In the genomic region with DNA sequence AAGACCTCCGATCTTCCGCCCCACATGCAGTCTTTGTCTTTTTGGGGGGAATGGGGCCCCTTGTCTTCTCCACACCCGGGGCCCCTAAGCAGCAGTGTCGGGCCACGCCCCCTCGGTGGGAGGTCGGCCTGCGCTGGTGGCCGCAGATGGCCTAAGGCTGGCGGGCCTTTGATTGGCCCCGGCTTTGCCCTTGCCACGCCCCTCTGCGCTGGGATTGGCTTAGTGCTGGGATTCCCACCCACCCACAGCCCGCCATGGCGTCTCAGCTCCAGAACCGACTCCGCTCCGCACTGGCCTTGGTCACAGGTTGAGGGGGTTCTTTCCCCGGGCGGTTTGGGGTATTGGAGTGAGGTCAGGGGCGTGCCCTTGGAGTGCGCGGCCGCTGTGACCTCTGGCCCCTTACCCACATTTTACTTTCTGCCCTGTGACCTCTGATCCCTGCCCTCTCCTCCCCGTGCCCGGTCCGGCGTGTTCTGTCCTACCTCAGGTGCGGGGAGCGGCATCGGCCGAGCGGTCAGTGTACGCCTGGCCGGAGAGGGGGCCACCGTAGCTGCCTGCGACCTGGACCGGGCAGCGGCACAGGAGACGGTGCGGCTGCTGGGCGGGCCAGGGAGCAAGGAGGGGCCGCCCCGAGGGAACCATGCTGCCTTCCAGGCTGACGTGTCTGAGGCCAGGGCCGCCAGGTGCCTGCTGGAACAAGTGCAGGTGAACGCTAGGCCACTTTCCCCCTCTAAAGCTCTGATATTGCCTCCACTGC, we compare ENCODE assay signal across 1 cellular context.
TF ChIP-seq lines count a peak whose summit lies in the region.

TSS of gene HSD17B8 (plus strand) at position 241 of the 757 bp plus-strand sequence. CDS start at position 255, 14 bp downstream.

TF ChIP-seq in HepG2, 621 proteins besides CTCF, POLR2A, EP300 and RAD21 (continued from another document and continues in another):
- peak; percentile 90 for TF ChIP-seq ZNF761 (CRISPR knock-in tag; conservative IDR thresholded peaks at IDR 0.05)
- TF ChIP-seq CBX1 (IDR thresholded peaks at IDR 0.05; ENCODE audit: low read depth) = no peak
- TF ChIP-seq ZNF841 (CRISPR knock-in tag; IDR thresholded peaks at IDR 0.05; ENCODE audit: borderline replicate concordance) = no peak
- no peak for TF ChIP-seq ZNF382 (CRISPR knock-in tag; IDR thresholded peaks at IDR 0.05; ENCODE audit: borderline replicate concordance)
- TF ChIP-seq, protein P1, sequence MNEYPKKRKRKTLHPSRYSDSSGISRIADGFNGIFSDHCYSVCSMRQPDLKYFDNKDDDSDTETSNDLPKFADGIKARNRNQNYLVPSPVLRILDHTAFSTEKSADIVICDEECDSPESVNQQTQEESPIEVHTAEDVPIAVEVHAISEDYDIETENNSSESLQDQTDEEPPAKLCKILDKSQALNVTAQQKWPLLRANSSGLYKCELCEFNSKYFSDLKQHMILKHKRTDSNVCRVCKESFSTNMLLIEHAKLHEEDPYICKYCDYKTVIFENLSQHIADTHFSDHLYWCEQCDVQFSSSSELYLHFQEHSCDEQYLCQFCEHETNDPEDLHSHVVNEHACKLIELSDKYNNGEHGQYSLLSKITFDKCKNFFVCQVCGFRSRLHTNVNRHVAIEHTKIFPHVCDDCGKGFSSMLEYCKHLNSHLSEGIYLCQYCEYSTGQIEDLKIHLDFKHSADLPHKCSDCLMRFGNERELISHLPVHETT (CRISPR knock-in tag; conservative IDR thresholded peaks at IDR 0.05) = peak; percentile 28; the same call in 1 of the 2 replicates
- TF ChIP-seq DMTF1 (CRISPR knock-in tag; IDR thresholded peaks at IDR 0.05) = 0 out of 2 replicates have a peak, but pooled peaks have one; percentile 57
- TF ChIP-seq ZNF318 (CRISPR knock-in tag; IDR thresholded peaks at IDR 0.05) = peak; percentile 75; the same call in 1 of the 2 replicates
- no peak; the same call in 1 of the 2 replicates for TF ChIP-seq SRY (CRISPR knock-in tag; IDR thresholded peaks at IDR 0.05)
- no peak for TF ChIP-seq ZNF251 (CRISPR knock-in tag; IDR thresholded peaks at IDR 0.05)
- TF ChIP-seq ZBTB2 (CRISPR knock-in tag; IDR thresholded peaks at IDR 0.05; ENCODE audit: low read depth) = no peak
- TF ChIP-seq FOXJ3 (CRISPR knock-in tag; IDR thresholded peaks at IDR 0.05; ENCODE audit: borderline replicate concordance) = peak; percentile 62; the same call in 1 of the 2 replicates
- TF ChIP-seq, protein P2, sequence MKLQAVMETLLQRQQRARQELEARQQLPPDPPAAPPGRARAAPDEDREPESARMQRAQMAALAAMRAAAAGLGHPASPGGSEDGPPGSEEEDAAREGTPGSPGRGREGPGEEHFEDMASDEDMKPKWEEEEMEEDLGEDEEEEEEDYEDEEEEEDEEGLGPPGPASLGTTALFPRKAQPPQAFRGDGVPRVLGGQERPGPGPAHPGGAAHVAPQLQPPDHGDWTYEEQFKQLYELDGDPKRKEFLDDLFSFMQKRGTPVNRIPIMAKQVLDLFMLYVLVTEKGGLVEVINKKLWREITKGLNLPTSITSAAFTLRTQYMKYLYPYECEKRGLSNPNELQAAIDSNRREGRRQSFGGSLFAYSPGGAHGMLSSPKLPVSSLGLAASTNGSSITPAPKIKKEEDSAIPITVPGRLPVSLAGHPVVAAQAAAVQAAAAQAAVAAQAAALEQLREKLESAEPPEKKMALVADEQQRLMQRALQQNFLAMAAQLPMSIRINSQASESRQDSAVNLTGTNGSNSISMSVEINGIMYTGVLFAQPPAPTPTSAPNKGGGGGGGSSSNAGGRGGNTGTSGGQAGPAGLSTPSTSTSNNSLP (IDR thresholded peaks at IDR 0.05; ENCODE audit: low read depth, low read length) = no peak
- peak; percentile 73; the same call in 1 of the 2 replicates for TF ChIP-seq ZFYVE20 (CRISPR knock-in tag; IDR thresholded peaks at IDR 0.05; ENCODE audit: borderline replicate concordance, low read depth)
- TF ChIP-seq ZNF709 (CRISPR knock-in tag; IDR thresholded peaks at IDR 0.05) = peak; percentile 88; the same call in 1 of the 2 replicates
- peak; percentile 48; the same call in 1 of the 2 replicates for TF ChIP-seq ARNTL (CRISPR knock-in tag; IDR thresholded peaks at IDR 0.05)
- peak; percentile 84 for TF ChIP-seq RXRA (CRISPR knock-in tag; IDR thresholded peaks at IDR 0.05)
- TF ChIP-seq POGZ (CRISPR knock-in tag; IDR thresholded peaks at IDR 0.05) = peak; percentile 76
- peak; percentile 60; the same call in 1 of the 2 replicates for TF ChIP-seq SPEN (CRISPR knock-in tag; IDR thresholded peaks at IDR 0.05; ENCODE audit: low read depth)
- TF ChIP-seq, protein P3, sequence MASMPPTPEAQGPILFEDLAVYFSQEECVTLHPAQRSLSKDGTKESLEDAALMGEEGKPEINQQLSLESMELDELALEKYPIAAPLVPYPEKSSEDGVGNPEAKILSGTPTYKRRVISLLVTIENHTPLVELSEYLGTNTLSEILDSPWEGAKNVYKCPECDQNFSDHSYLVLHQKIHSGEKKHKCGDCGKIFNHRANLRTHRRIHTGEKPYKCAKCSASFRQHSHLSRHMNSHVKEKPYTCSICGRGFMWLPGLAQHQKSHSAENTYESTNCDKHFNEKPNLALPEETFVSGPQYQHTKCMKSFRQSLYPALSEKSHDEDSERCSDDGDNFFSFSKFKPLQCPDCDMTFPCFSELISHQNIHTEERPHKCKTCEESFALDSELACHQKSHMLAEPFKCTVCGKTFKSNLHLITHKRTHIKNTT (CRISPR knock-in tag; IDR thresholded peaks at IDR 0.05) = no peak
- TF ChIP-seq SP140L (CRISPR knock-in tag; IDR thresholded peaks at IDR 0.05; ENCODE audit: borderline replicate concordance) = no peak
- TF ChIP-seq ZNF414 (CRISPR knock-in tag; IDR thresholded peaks at IDR 0.05) = peak; percentile 62; the same call in 1 of the 2 replicates
- no peak for TF ChIP-seq ELK4 (CRISPR knock-in tag; IDR thresholded peaks at IDR 0.05; ENCODE audit: borderline replicate concordance)
- peak; percentile 60; the same call in 1 of the 2 replicates for TF ChIP-seq HIVEP1 (CRISPR knock-in tag; IDR thresholded peaks at IDR 0.05)
- TF ChIP-seq SYNCRIP (IDR thresholded peaks at IDR 0.05; ENCODE audit: insufficient read depth, low read depth, low read length) = no peak
- TF ChIP-seq ZSCAN5A (CRISPR knock-in tag; IDR thresholded peaks at IDR 0.05; ENCODE audit: borderline replicate concordance) = 0 out of 2 replicates have a peak, but pooled peaks have one; percentile 54
- no peak for TF ChIP-seq RCOR2 (CRISPR knock-in tag; IDR thresholded peaks at IDR 0.05)
- TF ChIP-seq HDAC2 (CRISPR knock-in tag; IDR thresholded peaks at IDR 0.05) = no peak
- no peak for TF ChIP-seq ZNF652 (CRISPR knock-in tag; IDR thresholded peaks at IDR 0.05; ENCODE audit: borderline replicate concordance, low read depth)
- TF ChIP-seq HDAC6 (IDR thresholded peaks at IDR 0.05; ENCODE audit: low read depth, low read length) = no peak
- TF ChIP-seq ZFP62 (CRISPR knock-in tag; IDR thresholded peaks at IDR 0.05) = no peak
- TF ChIP-seq ZBTB42 (CRISPR knock-in tag; IDR thresholded peaks at IDR 0.05) = no peak
